ENCODE assay signal across 15 cellular contexts in the genomic region with DNA sequence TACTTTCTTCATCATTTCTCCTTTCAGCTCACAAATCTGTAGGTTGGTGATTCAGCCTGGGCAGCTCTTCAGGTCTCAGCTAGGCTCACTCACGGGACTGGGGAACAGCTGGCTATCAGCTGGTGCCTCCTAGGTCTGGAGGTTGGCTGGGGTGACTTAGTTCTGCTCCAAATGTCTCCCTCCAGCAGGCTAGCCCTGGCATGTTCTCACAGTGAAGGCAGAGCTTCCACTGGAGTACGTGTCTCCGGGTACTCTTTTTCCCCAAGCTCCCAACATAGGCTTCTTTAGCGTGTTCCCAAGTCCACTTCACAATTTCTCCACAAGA. TPM values are rescaled to one million over a fixed set of nuclear protein-coding genes. Genes with fewer than 3 reads are reported as not detected.
DNase-seq lines count a peak whose midpoint lies in the region; ATAC-seq and TF ChIP-seq lines count a peak whose summit lies in the region.
"Had no signal": no experiment of that assay in that cellular context is flagged by ENCODE, and none has a peak within 500 bp of the region (broad histone marks: within the 10 kb centered on the region; RNA-seq: fewer than 3 reads in every experiment).

No MANE protein-coding gene starts in this region.

- H3K4me3 ChIP-seq in fibroblast of villous mesenchyme (ENCODE audit: low read depth, low read length) = no peak overlapping the region
- H3K4me3 ChIP-seq in thoracic aorta = peak overlapping the region; percentile 8

- no peak overlapping the region for H3K4me3 Mint-ChIP-seq in activated CD4-positive, alpha-beta T cell treated with anti-CD3 and anti-CD28 coated beads, Interleukin-2, amount 10 ng/mL, durations not matched to agents 24 days and 14 days
- H3K4me3 Mint-ChIP-seq: T-helper 2 cell treated with Interferon-gamma antibody and Interleukin-4, amounts not matched to agents 5 μg/mL and 100 μg/mL, for 36 hours had no signal

- no peaks in the 10 kb centered on the region for H3K36me3 ChIP-seq in thoracic aorta

- H3K9me3 Mint-ChIP-seq in activated CD4-positive, alpha-beta T cell treated with anti-CD3 and anti-CD28 coated beads, Interleukin-2, amount 10 ng/mL, durations not matched to agents 24 days and 14 days = no peaks in the 10 kb centered on the region
- H3K9me3 Mint-ChIP-seq: T-helper 2 cell treated with Interferon-gamma antibody and Interleukin-4, amounts not matched to agents 5 μg/mL and 100 μg/mL, for 36 hours had no signal

- H3K27me3 ChIP-seq in thoracic aorta (replicated peaks; ENCODE audit: insufficient read depth) = no peaks in the 10 kb centered on the region

- no peak for ATAC-seq in thoracic aorta (ENCODE audit: insufficient number of reproducible peaks, low FRiP score, low read depth)
- no peak for ATAC-seq in GM18517 (IDR thresholded peaks at IDR 0.05; ENCODE audit: unreplicated experiment)
- no peak for ATAC-seq in activated CD4-positive, CD25-positive, alpha-beta regulatory T cell treated with anti-CD3 and anti-CD28 coated beads, Interleukin-2, amount 50 U/mL, for 24 hours
- ATAC-seq: left lobe of liver had no signal

- peaks cover 4 to 29% of the 10 kb centered on the region in 2 donors for H3K4me1 ChIP-seq in thoracic aorta (ENCODE audit: control insufficient read depth in 1 of 2, low read depth in 2 of 2)

- TF ChIP-seq CTCF in fibroblast of villous mesenchyme (IDR thresholded peaks at IDR 0.05; ENCODE audit: insufficient read depth, low read depth, low read length) (no peak), thoracic aorta (IDR thresholded peaks at IDR 0.05) (no peak)

- peak overlapping the region; percentile 59 to 60 for H3K27ac ChIP-seq in thoracic aorta

- H3K27me3 Mint-ChIP-seq in activated CD4-positive, alpha-beta T cell treated with anti-CD3 and anti-CD28 coated beads, Interleukin-2, amount 10 ng/mL, durations not matched to agents 24 days and 14 days = peaks cover 4% of the 10 kb centered on the region

- no peaks in the 10 kb centered on the region for H3K9me3 ChIP-seq in thoracic aorta

- no peak overlapping the region for H3K27ac Mint-ChIP-seq in activated CD4-positive, alpha-beta T cell treated with anti-CD3 and anti-CD28 coated beads, Interleukin-2, amount 10 ng/mL, durations not matched to agents 24 days and 14 days
- H3K27ac Mint-ChIP-seq: T-helper 2 cell treated with Interferon-gamma antibody and Interleukin-4, amounts not matched to agents 5 μg/mL and 100 μg/mL, for 36 hours had no signal

- intact Hi-C loops in activated CD4-positive, alpha-beta T cell treated with anti-CD3 and anti-CD28 coated beads, Interleukin-2, amount 10 ng/mL, durations not matched to agents 24 days and 14 days (cut with micrococcal nuclease) = no loop called here

- H3K4me1 Mint-ChIP-seq in activated CD4-positive, alpha-beta T cell treated with anti-CD3 and anti-CD28 coated beads, Interleukin-2, amount 10 ng/mL, durations not matched to agents 24 days and 14 days = peaks cover 7% of the 10 kb centered on the region

- H3K36me3 Mint-ChIP-seq in activated CD4-positive, alpha-beta T cell treated with anti-CD3 and anti-CD28 coated beads, Interleukin-2, amount 10 ng/mL, durations not matched to agents 24 days and 14 days (ENCODE audit: low read depth) = no peaks in the 10 kb centered on the region

- peak; percentile 51 for DNase-seq in activated CD4-positive, alpha-beta T cell treated with anti-CD3 and anti-CD28 coated beads, Interleukin-2, amount 10 ng/mL, durations not matched to agents 24 days and 14 days
- DNase-seq in activated CD4-positive, alpha-beta T cell treated with anti-CD3 and anti-CD28 coated beads for 4 hours = no peak
- DNase-seq in amniotic epithelial cell (ENCODE audit: low read depth) = peak; percentile 45
- peak; percentile 49 for DNase-seq in fibroblast of villous mesenchyme (ENCODE audit: low read depth)
- no peak for DNase-seq in thoracic aorta (ENCODE audit: low spot score)
- DNase-seq in NCI-H1092 treated with DMSO at 0.1 percent for 48 hours (lab: John Stamatoyannopoulos, UW) = no peak
- DNase-seq: 8988T; amygdala; DMS79; NCI-H1930; stimulated activated naive CD4-positive, alpha-beta T cell had no signal

RNA-seq across cellular contexts. Expression of a gene that starts 12.5 kb away (rescaled TPM):
- 7.7 TPM in 2 replicates for total RNA-seq in activated CD4-positive, alpha-beta T cell treated with anti-CD3 and anti-CD28 coated beads, Interleukin-2, amount 10 ng/mL, durations not matched to agents 24 days and 14 days
- total RNA-seq in fibroblast of villous mesenchyme (7.3 and 7.7 TPM in 2 replicates), thoracic aorta (10 to 100 TPM; 25.5 to 26.1 TPM)

RNA-seq across cellular contexts. Expression of a gene that starts 27.1 kb away (rescaled TPM):
- total RNA-seq in activated CD4-positive, alpha-beta T cell treated with anti-CD3 and anti-CD28 coated beads, Interleukin-2, amount 10 ng/mL, durations not matched to agents 24 days and 14 days = 56.1 and 57.8 TPM in 2 replicates
- total RNA-seq in fibroblast of villous mesenchyme (11.9 and 13.0 TPM in 2 replicates), thoracic aorta (10 to 100 TPM; 15.7 to 24.8 TPM)

Comparison
In these comparisons a context has a peak if more than half of its experiments do, and no peak if none do; other contexts are left out.
1. DNase-seq: peak in activated CD4-positive, alpha-beta T cell treated with anti-CD3 and anti-CD28 coated beads, Interleukin-2, amount 10 ng/mL, durations not matched to agents 24 days and 14 days (single experiment), amniotic epithelial cell (single experiment) and fibroblast of villous mesenchyme (single experiment); none in activated CD4-positive, alpha-beta T cell treated with anti-CD3 and anti-CD28 coated beads for 4 hours (0 of 2), thoracic aorta (single experiment) and NCI-H1092 treated with DMSO at 0.1 percent for 48 hours (single experiment).